ENCODE assay signal across 13 cellular contexts in genomic region chr11:125036933-125037332, GRCh38. TPM values are rescaled to one million over a fixed set of nuclear protein-coding genes. Genes with fewer than 3 reads are reported as not detected.
DNase-seq lines count a peak whose midpoint lies in the region; ATAC-seq, FAIRE-seq and TF ChIP-seq lines count a peak whose summit lies in the region.
"Had no signal": no experiment of that assay in that cellular context is flagged by ENCODE, and none has a peak within 500 bp of the region (broad histone marks: within the 10 kb centered on the region; RNA-seq: fewer than 3 reads in every experiment).

No MANE protein-coding gene starts in this region.

- no peak overlapping the region for H3K9ac ChIP-seq in keratinocyte (ENCODE audit: control insufficient read depth, extremely low read depth, insufficient read depth, low read length)

- no peaks in the 10 kb centered on the region for H3K36me3 ChIP-seq in keratinocyte (ENCODE audit: control insufficient read depth in 2 of 2, extremely low read depth in 1 of 2, insufficient read depth in 2 of 2, low read length in 2 of 2)
- H3K36me3 ChIP-seq in left ventricle myocardium inferior, result peaks cover 6% of the 10 kb centered on the region
- H3K36me3 ChIP-seq: thoracic aorta, WERI-Rb-1 had no signal

- DNase-seq in AG09319 (ENCODE audit: extremely low read depth, low read depth) (peak; percentile 29), HFF-Myc (ENCODE audit: extremely low read depth, low read depth) (peak; percentile 73), amniotic stem cell (lab: John Stamatoyannopoulos, UW) (peak; percentile 9), keratinocyte (ENCODE audit: low read depth, low spot score) (no peak), SHP77 (lab: John Stamatoyannopoulos, UW) (no peak), Right ventricle myocardium inferior (ENCODE audit: missing footprints) (no peak), left ventricle myocardium inferior (no peak)
- no peak for DNase-seq in stimulated activated CD4-positive, alpha-beta T cell treated with anti-CD3 and anti-CD28 coated beads, Interleukin-12 subunit alpha, Interleukin-12 subunit beta, amount 100 ng/mL, for 4 hours
- DNase-seq: NCI-H1048; stimulated activated CD4-positive, alpha-beta T cell treated with anti-CD3 and anti-CD28 coated beads, Interleukin-2, amount 100 ng/mL, for 24 hours; WERI-Rb-1 had no signal

- H3K27me3 ChIP-seq in keratinocyte (ENCODE audit: control insufficient read depth, extremely low read depth, insufficient read depth, low read length) (no peaks in the 10 kb centered on the region), left ventricle myocardium inferior (ENCODE audit: low read depth) (no peaks in the 10 kb centered on the region)
- H3K27me3 ChIP-seq: neutrophil had no signal

- no peaks in the 10 kb centered on the region for H3K79me2 ChIP-seq in keratinocyte (ENCODE audit: control insufficient read depth, insufficient read depth, low read length)

- no peak for ATAC-seq in Right ventricle myocardium inferior

- H3K4me2 ChIP-seq in keratinocyte (ENCODE audit: control insufficient read depth, extremely low read depth, insufficient read depth, low read depth, low read length), result peak overlapping the region; percentile 48

- TF ChIP-seq CTCF in AG09319 (IDR thresholded peaks at IDR 0.05; ENCODE audit: low read depth, low read length) (no peak), HFF-Myc (IDR thresholded peaks at IDR 0.05; ENCODE audit: low read depth, low read length, missing control alignments) (no peak), keratinocyte (optimal IDR thresholded peaks at IDR 0.05 in 1 of 3, IDR thresholded peaks at IDR 0.05 in 1 of 3, conservative IDR thresholded peaks at IDR 0.05 in 1 of 3; ENCODE audit: extremely low read depth in 1 of 3, insufficient read depth in 2 of 3, low read length in 3 of 3) (no peak), left ventricle myocardium inferior (IDR thresholded peaks at IDR 0.05; ENCODE audit: borderline replicate concordance) (no peak)

- H3K27ac ChIP-seq in keratinocyte (ENCODE audit: control insufficient read depth, insufficient read depth, low read length) (peak overlapping the region; percentile 20), left ventricle myocardium inferior (replicated peaks) (no peak overlapping the region)
- H3K27ac ChIP-seq: neutrophil, thoracic aorta, WERI-Rb-1 had no signal

- H3K9me3 ChIP-seq in keratinocyte (ENCODE audit: control insufficient read depth, low read depth, low read length) (no peaks in the 10 kb centered on the region), left ventricle myocardium inferior (replicated peaks) (peaks cover 34% of the 10 kb centered on the region)
- H3K9me3 ChIP-seq: neutrophil, thoracic aorta had no signal

- no peaks in the 10 kb centered on the region for H3K9me1 ChIP-seq in keratinocyte (ENCODE audit: control insufficient read depth, extremely low read depth, insufficient read depth, low read length)

- intact Hi-C loops in Right ventricle myocardium inferior (cut with DNase I), result no loop called here
- intact Hi-C loops in left ventricle myocardium inferior (cut with micrococcal nuclease), result no loop called here

- no peak overlapping the region for H2AFZ ChIP-seq in keratinocyte (ENCODE audit: control insufficient read depth, low read length)

- dilution Hi-C loops in keratinocyte (cut with MboI; ENCODE audit: extremely low pct_ligation_motif_present, low sequenced_read_pairs), result no loop called here

- H3K4me3 ChIP-seq in HFF-Myc (replicated peaks; ENCODE audit: low read depth, low read length), result no peak overlapping the region
- H3K4me3 ChIP-seq in keratinocyte (ENCODE audit: control insufficient read depth in 2 of 3, extremely low read depth in 1 of 3, insufficient read depth in 2 of 3, low read depth in 1 of 3, low read length in 3 of 3), result no peak overlapping the region
- H3K4me3 ChIP-seq in left ventricle myocardium inferior, result no peak overlapping the region
- H3K4me3 ChIP-seq: thoracic aorta had no signal

- H4K20me1 ChIP-seq in keratinocyte (ENCODE audit: control insufficient read depth, extremely low read depth, insufficient read depth, low read length), result no peaks in the 10 kb centered on the region

- FAIRE-seq in keratinocyte (lab: Jason Lieb, UNC), result peak; percentile 86

- peaks cover 7% of the 10 kb centered on the region for H3K4me1 ChIP-seq in keratinocyte (ENCODE audit: control insufficient read depth, extremely low read depth, insufficient read depth, low read length)
- H3K4me1 ChIP-seq in left ventricle myocardium inferior, result no peaks in the 10 kb centered on the region

RNA-seq across cellular contexts. Expression of gene SLC37A2, which starts 26.2 kb away (rescaled TPM):
- polyA plus RNA-seq in keratinocyte, result 21.0 to 23.4 TPM (median 21.7 TPM) in 3 replicates
- polyA plus RNA-seq in keratinocyte (2011; ENCODE audit: low read depth), result 23.5 TPM
- polyA plus RNA-seq in keratinocyte (2011; cell fraction: cytosol; rRNA removed), result 10.6 and 12.1 TPM in 2 replicates
- polyA plus RNA-seq in keratinocyte (2011; cell fraction: nucleus; rRNA removed), result 29.3 and 30.3 TPM in 2 replicates
- polyA plus RNA-seq in keratinocyte (2012; ENCODE audit: low replicate concordance), result 20.7 and 50.5 TPM in 2 replicates
- polyA minus RNA-seq in keratinocyte, result 27.3 to 36.0 TPM (median 30.6 TPM) in 3 replicates
- 17.3 TPM for polyA minus RNA-seq in keratinocyte (2011; cell fraction: cytosol; rRNA and poly(A)+ RNA removed)
- polyA minus RNA-seq in keratinocyte (2011; cell fraction: nucleus; rRNA and poly(A)+ RNA removed), result 27.3 and 31.5 TPM in 2 replicates
- 4.2 TPM for total RNA-seq in Right ventricle myocardium inferior
- total RNA-seq in left ventricle myocardium inferior, result 2.4 TPM

Comparison
In these comparisons a context has a peak if more than half of its experiments do, and no peak if none do; other contexts are left out.
1. DNase-seq: peak in AG09319 (single experiment), HFF-Myc (single experiment) and amniotic stem cell (single experiment); none in keratinocyte (single experiment), SHP77 (0 of 2), Right ventricle myocardium inferior (single experiment), left ventricle myocardium inferior (single experiment) and stimulated activated CD4-positive, alpha-beta T cell treated with anti-CD3 and anti-CD28 coated beads, Interleukin-12 subunit alpha, Interleukin-12 subunit beta, amount 100 ng/mL, for 4 hours (single experiment).